ENCODE assay signal across 8 cellular contexts in the genomic region with DNA sequence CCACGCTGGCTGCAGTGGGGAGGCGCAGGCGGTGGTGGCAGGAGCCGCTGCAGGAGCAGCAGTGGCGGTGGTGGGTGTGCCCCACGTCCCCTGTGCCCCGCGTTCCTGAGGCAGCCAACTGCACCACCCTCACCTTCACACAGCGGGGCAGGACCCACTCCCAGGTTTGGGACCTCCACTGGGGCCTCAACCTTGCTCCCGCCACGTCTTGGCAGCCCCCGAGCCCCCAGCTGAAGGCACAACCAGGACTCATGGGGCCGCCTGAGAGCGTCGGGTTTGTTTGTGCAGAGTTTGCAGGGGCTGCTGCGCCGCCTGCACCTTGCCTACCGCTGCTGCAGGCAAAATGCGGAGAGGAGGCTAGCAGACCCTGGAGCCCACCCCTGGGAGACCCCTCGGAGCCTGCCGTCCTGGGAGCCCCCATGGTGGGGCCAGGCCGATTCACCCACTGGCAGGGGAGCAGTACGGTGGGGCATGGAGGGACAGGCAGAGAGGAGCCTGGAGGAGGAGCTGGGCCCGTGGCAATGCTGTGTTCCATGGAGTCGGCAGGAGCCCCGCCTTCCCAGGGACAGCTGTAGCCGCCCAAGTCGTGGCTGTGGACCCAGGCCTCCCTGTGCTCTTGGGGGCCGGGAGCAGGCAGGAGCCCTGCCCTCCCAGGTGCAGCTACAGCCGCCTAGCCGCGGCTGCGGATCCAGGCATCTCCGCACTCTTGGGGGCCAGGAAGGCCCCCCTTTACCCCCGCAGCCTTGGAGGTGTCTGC. TPM values are rescaled to one million over a fixed set of nuclear protein-coding genes. Genes with fewer than 3 reads are reported as not detected.
DNase-seq lines count a peak whose midpoint lies in the region; ATAC-seq and TF ChIP-seq lines count a peak whose summit lies in the region.

No MANE protein-coding gene starts in this region.

- DNase-seq in DMS79 treated with DMSO at 0.1 percent for 48 hours (lab: John Stamatoyannopoulos, UW) (peak; percentile 30), NCI-H2227 (lab: John Stamatoyannopoulos, UW; ENCODE audit: unreplicated experiment) (peak; percentile 63), coronary artery (ENCODE audit: low spot score) (no peak), mucosa of descending colon (peak; percentile 68 to 76 (median 74)), NCI-H2171 treated with DMSO at 0.1 percent for 48 hours (lab: John Stamatoyannopoulos, UW) (no peak), NCI-H82 (lab: John Stamatoyannopoulos, UW) (no peak), AML-193 (lab: John Stamatoyannopoulos, UW) (no peak)
- DNase-seq in activated CD4-positive, alpha-beta T cell treated with anti-CD3 and anti-CD28 coated beads for 48 hours: no peak

- H3K9me3 ChIP-seq in mucosa of descending colon: no peaks in the 10 kb centered on the region

- H3K4me3 ChIP-seq in coronary artery (peak overlapping the region; percentile 66), mucosa of descending colon (no peak overlapping the region)

- no peak overlapping the region for H3K27ac ChIP-seq in coronary artery

- peaks cover 4% of the 10 kb centered on the region for H3K4me1 ChIP-seq in mucosa of descending colon (ENCODE audit: low read depth)

- TF ChIP-seq CTCF in coronary artery (IDR thresholded peaks at IDR 0.05): no peak
- no peak for TF ChIP-seq CTCF in mucosa of descending colon (IDR thresholded peaks at IDR 0.05)

- ATAC-seq in mucosa of descending colon: peak; percentile 87

- no peaks in the 10 kb centered on the region for H3K36me3 ChIP-seq in mucosa of descending colon (ENCODE audit: low read depth)

- intact Hi-C loops in mucosa of descending colon (cut with DNase I, micrococcal nuclease): loop anchor here in 1 of 2 donors (10.0 kb wide), 1 partner anchor 184 kb away; no protein-coding TSS in a partner anchor

RNA-seq across cellular contexts. Expression of a gene that starts 14.7 kb away (rescaled TPM):
- 1 to 10 TPM; 3.4 to 7.3 (median 5.3) TPM for total RNA-seq in mucosa of descending colon

Comparison
In these comparisons a context has a peak if more than half of its experiments do, and no peak if none do; other contexts are left out.
1. DNase-seq: peak in DMS79 treated with DMSO at 0.1 percent for 48 hours (single experiment), NCI-H2227 (single experiment) and mucosa of descending colon (3 of 3); none in coronary artery (single experiment), NCI-H2171 treated with DMSO at 0.1 percent for 48 hours (single experiment), NCI-H82 (single experiment), activated CD4-positive, alpha-beta T cell treated with anti-CD3 and anti-CD28 coated beads for 48 hours (single experiment) and AML-193 (0 of 2).